ENCODE assay signal across 17 cellular contexts in genomic region chr17:19569785-19570496, GRCh38. TPM values are rescaled to one million over a fixed set of nuclear protein-coding genes. Genes with fewer than 3 reads are reported as not detected.
DNase-seq lines count a peak whose midpoint lies in the region; ATAC-seq, FAIRE-seq and TF ChIP-seq lines count a peak whose summit lies in the region.
"Had no signal": no experiment of that assay in that cellular context is flagged by ENCODE, and none has a peak within 500 bp of the region (broad histone marks: within the 10 kb centered on the region; RNA-seq: fewer than 3 reads in every experiment).

No MANE protein-coding gene starts in this region.

- H4K8ac ChIP-seq in H1 (ENCODE audit: extremely low read depth, insufficient read depth, low read length), result no peak overlapping the region

- TF ChIP-seq EP300 in H1 (IDR thresholded peaks at IDR 0.05; ENCODE audit: borderline replicate concordance in 1 of 2, low read depth in 2 of 2, low read length in 2 of 2), result no peak

- no peaks in the 10 kb centered on the region for H3K79me1 ChIP-seq in H1 (ENCODE audit: low read depth, low read length)

- H2AK5ac ChIP-seq in H1 (ENCODE audit: low read depth, low read length), result no peak overlapping the region

- no peaks in the 10 kb centered on the region for H3K23me2 ChIP-seq in H1 (ENCODE audit: low read depth, low read length)

- no peak overlapping the region for H4K5ac ChIP-seq in H1 (ENCODE audit: insufficient read length, low read depth, low read length)

- H3K27me3 ChIP-seq in H1 (replicated peaks in 1 of 4; ENCODE audit: control insufficient read depth in 3 of 4, extremely low read depth in 1 of 4, insufficient read depth in 3 of 4, low read length in 3 of 4) (no peaks in the 10 kb centered on the region; a peak in 2 of 7 replicates), psoas muscle (ENCODE audit: insufficient read depth in 3 of 3, low read length in 2 of 3) (no peaks in the 10 kb centered on the region)
- H3K27me3 ChIP-seq: uterus had no signal

- no peak overlapping the region for H4K91ac ChIP-seq in H1 (replicated peaks; ENCODE audit: insufficient read length, low read length)

- 0 out of 2 replicates have a peak overlapping the region, but pooled peaks have one; percentile 19 for H3K18ac ChIP-seq in H1 (ENCODE audit: extremely low read depth, low read length)

- H3K56ac ChIP-seq in H1 (replicated peaks; ENCODE audit: insufficient read length, low read depth, low read length), result no peak overlapping the region

- TF ChIP-seq CTCF in H1 (IDR thresholded peaks at IDR 0.05; ENCODE audit: control extremely low read depth in 1 of 3, insufficient read depth in 1 of 3, low read depth in 1 of 3, low read length in 3 of 3), result no peak
- TF ChIP-seq CTCF in psoas muscle (IDR thresholded peaks at IDR 0.05), result no peak

- no peak overlapping the region for H2AFZ ChIP-seq in H1 (ENCODE audit: low read length)

- no peak for TF ChIP-seq POLR2A in GM12891 (IDR thresholded peaks at IDR 0.05; ENCODE audit: low read depth, low read length)
- TF ChIP-seq POLR2A in H1 (IDR thresholded peaks at IDR 0.05; ENCODE audit: control extremely low read depth in 1 of 2, low read depth in 2 of 2, low read length in 2 of 2), result no peak

- H2BK120ac ChIP-seq in H1 (replicated peaks; ENCODE audit: low read depth, low read length), result no peak overlapping the region

- H3K9me3 ChIP-seq in H1 (ENCODE audit: insufficient read depth in 2 of 2, low read depth in 1 of 2, low read length in 1 of 2) (no peaks in the 10 kb centered on the region), psoas muscle (no peaks in the 10 kb centered on the region)
- H3K9me3 ChIP-seq: uterus had no signal

- no peak overlapping the region for H3K4me3 ChIP-seq in H1 (ENCODE audit: extremely low read depth in 1 of 4, insufficient read depth in 2 of 4, low read depth in 3 of 4, low read length in 4 of 4)
- H3K4me3 ChIP-seq in psoas muscle, result no peak overlapping the region
- H3K4me3 ChIP-seq: uterus had no signal

- H2BK15ac ChIP-seq in H1 (ENCODE audit: low read length), result no peak overlapping the region

- H3K23ac ChIP-seq in H1 (ENCODE audit: insufficient read length), result no peak overlapping the region

- ATAC-seq in psoas muscle, result peak; percentile 85 to 96 (median 90)
- no peak for ATAC-seq in GM18498 (IDR thresholded peaks at IDR 0.05; ENCODE audit: unreplicated experiment)
- ATAC-seq in GM18870 (IDR thresholded peaks at IDR 0.05; ENCODE audit: unreplicated experiment), result no peak
- ATAC-seq: activated T-cell treated with anti-CD3 and anti-CD28 coated beads, Interleukin-2, amount 50 U/mL, for 72 hours had no signal

- 97% methylated on average over 3 of the region's 3 CpGs; no CpG with 5 or more reads in 1 of the 2 experiments for WGBS in H1 (ENCODE audit: extremely low coverage in 1 of 2, insufficient coverage in 1 of 2, insufficient read length in 1 of 2, insufficient replicate concordance in 2 of 2, low coverage in 1 of 2, low lambda C conversion rate in 2 of 2, missing lambda C conversion rate in 1 of 2), 2 experiments
- WGBS in psoas muscle, 3 donors, result 55 to 89% (median 58%) methylated on average over 3 of the region's 3 CpGs

- no peak overlapping the region for H2BK12ac ChIP-seq in H1 (ENCODE audit: low read depth, low read length)

- H3K4me1 ChIP-seq in H1 (replicated peaks in 1 of 4; ENCODE audit: control insufficient read depth in 3 of 4, insufficient read depth in 4 of 4, low read length in 3 of 4) (peaks cover 0 to 2% (median 0%) of the 10 kb centered on the region in 4 experiments; a peak in 1 of 7 replicates), psoas muscle (no peaks in the 10 kb centered on the region)
- H3K4me1 ChIP-seq: uterus had no signal

- H3K27ac ChIP-seq in H1 (ENCODE audit: low read depth, low read length) (no peak overlapping the region; the same call in 1 of the 2 replicates), psoas muscle (no peak overlapping the region)
- H3K27ac ChIP-seq: uterus had no signal

- H2BK20ac ChIP-seq in H1 (ENCODE audit: low read length), result no peak overlapping the region

- TF ChIP-seq RAD21 in H1 (IDR thresholded peaks at IDR 0.05 in 1 of 2, conservative IDR thresholded peaks at IDR 0.05 in 1 of 2; ENCODE audit: low read depth in 2 of 2, low read length in 2 of 2), result no peak

- DNase-seq in GM12891 (ENCODE audit: insufficient read length, low spot score), result no peak
- DNase-seq in MV-4-11 (lab: John Stamatoyannopoulos, UW), result peak; percentile 38
- DNase-seq in H1 (ENCODE audit: low read depth in 1 of 2, low spot score in 2 of 2), result no peak
- no peak for DNase-seq in psoas muscle
- DNase-seq in cerebellar nuclear complex (lab: John Stamatoyannopoulos, UW), result no peak
- no peak for DNase-seq in NCI-H2171 treated with DMSO at 0.1 percent for 48 hours (lab: John Stamatoyannopoulos, UW)
- DNase-seq: activated CD4-positive, alpha-beta T cell treated with anti-CD3 and anti-CD28 coated beads, Interleukin-2, amount 10 ng/mL, durations not matched to agents 7 days and 5 days; activated T-cell treated with anti-CD3 and anti-CD28 coated beads, Interleukin-2, amount 50 U/mL, for 72 hours; central memory CD4-positive, alpha-beta T cell; DMS153; IMR-90; mesendoderm; SHP77; uterus had no signal

- peak; percentile 72 for FAIRE-seq in GM12891 (lab: Jason Lieb, UNC)
- no peak for FAIRE-seq in H1 (lab: Jason Lieb, UNC)
- FAIRE-seq: frontal cortex had no signal

- no peaks in the 10 kb centered on the region for H4K20me1 ChIP-seq in H1 (replicated peaks in 1 of 2; ENCODE audit: control insufficient read depth in 1 of 2, insufficient read depth in 2 of 2, low read length in 2 of 2)

- H3K36me3 ChIP-seq in H1 (ENCODE audit: control insufficient read depth in 2 of 4, insufficient read depth in 4 of 4, low read length in 3 of 4) (no peaks in the 10 kb centered on the region), psoas muscle (ENCODE audit: insufficient read depth in 1 of 2, low read depth in 1 of 2) (peaks cover 0 to 43% of the 10 kb centered on the region in 2 donors)
- H3K36me3 ChIP-seq: uterus had no signal

- H3K14ac ChIP-seq in H1 (ENCODE audit: insufficient read length), result no peak overlapping the region

- no peak overlapping the region for H3K4ac ChIP-seq in H1 (replicated peaks; ENCODE audit: insufficient read length, low read depth, low read length)

- intact Hi-C loops in psoas muscle (cut with DNase I), result no loop called here

- CTCF ChIA-PET in H1 (lab: Charles Lee; ENCODE audit: partially characterized antibody), result interaction anchor here (0.6 to 1.9 kb wide), 9 partner anchors 29 to 241 kb away, joined by 3 to 10 read pairs (median 4); no protein-coding TSS in a partner anchor

- POLR2A ChIA-PET in H1 (lab: Charles Lee; ENCODE audit: partially characterized antibody), result no interaction called here

- H3K4me2 ChIP-seq in H1 (ENCODE audit: insufficient read depth in 1 of 2, low read depth in 2 of 2, low read length in 2 of 2), result no peak overlapping the region

- no peak overlapping the region for H3K9ac ChIP-seq in H1 (replicated peaks in 1 of 4; ENCODE audit: extremely low read depth in 1 of 4, low read depth in 3 of 4, low read length in 3 of 4)

- no peaks in the 10 kb centered on the region for H3K79me2 ChIP-seq in H1 (ENCODE audit: control insufficient read depth in 1 of 2, insufficient read depth in 2 of 2, low read length in 2 of 2)

- no peak overlapping the region for H2BK5ac ChIP-seq in H1 (ENCODE audit: low read depth, low read length)

TF ChIP-seq in GM12891, 5 proteins besides CTCF, POLR2A, EP300 and RAD21:
- TF ChIP-seq SPI1 (IDR thresholded peaks at IDR 0.05; ENCODE audit: low read depth, low read length) (0 out of 2 replicates have a peak, but pooled peaks have one; percentile 46), PAX5 (IDR thresholded peaks at IDR 0.05; ENCODE audit: insufficient read depth, low read length, severe bottlenecking) (no peak), POU2F2 (IDR thresholded peaks at IDR 0.05; ENCODE audit: low read depth, low read length) (no peak), POLR2AphosphoS5 (IDR thresholded peaks at IDR 0.05; ENCODE audit: low read depth, low read length) (no peak)

TF ChIP-seq in H1, 55 proteins besides CTCF, POLR2A, EP300 and RAD21:
- TF ChIP-seq PHF8 (conservative IDR thresholded peaks at IDR 0.05; ENCODE audit: low read depth, low read length) (no peak), ASH2L (IDR thresholded peaks at IDR 0.05; ENCODE audit: low read length) (no peak), SIN3A (conservative IDR thresholded peaks at IDR 0.05 in 1 of 2, IDR thresholded peaks at IDR 0.05 in 1 of 2; ENCODE audit: low read depth in 1 of 2, low read length in 2 of 2) (no peak), CEBPB (IDR thresholded peaks at IDR 0.05; ENCODE audit: low read depth, low read length) (no peak), SP2 (IDR thresholded peaks at IDR 0.05; ENCODE audit: low read length) (no peak), CBX8 (IDR thresholded peaks at IDR 0.05; ENCODE audit: borderline replicate concordance, low read depth, low read length) (no peak), CREB1 (IDR thresholded peaks at IDR 0.05) (no peak), TAF1 (IDR thresholded peaks at IDR 0.05; ENCODE audit: low read depth, low read length) (no peak), POLR2AphosphoS5 (IDR thresholded peaks at IDR 0.05; ENCODE audit: low read depth, low read length) (no peak)
- TF ChIP-seq, protein P1, sequence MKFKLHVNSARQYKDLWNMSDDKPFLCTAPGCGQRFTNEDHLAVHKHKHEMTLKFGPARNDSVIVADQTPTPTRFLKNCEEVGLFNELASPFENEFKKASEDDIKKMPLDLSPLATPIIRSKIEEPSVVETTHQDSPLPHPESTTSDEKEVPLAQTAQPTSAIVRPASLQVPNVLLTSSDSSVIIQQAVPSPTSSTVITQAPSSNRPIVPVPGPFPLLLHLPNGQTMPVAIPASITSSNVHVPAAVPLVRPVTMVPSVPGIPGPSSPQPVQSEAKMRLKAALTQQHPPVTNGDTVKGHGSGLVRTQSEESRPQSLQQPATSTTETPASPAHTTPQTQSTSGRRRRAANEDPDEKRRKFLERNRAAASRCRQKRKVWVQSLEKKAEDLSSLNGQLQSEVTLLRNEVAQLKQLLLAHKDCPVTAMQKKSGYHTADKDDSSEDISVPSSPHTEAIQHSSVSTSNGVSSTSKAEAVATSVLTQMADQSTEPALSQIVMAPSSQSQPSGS (IDR thresholded peaks at IDR 0.05; ENCODE audit: low read length), result no peak

RNA-seq across cellular contexts. Expression of gene SLC47A1, which starts 36.3 kb away (rescaled TPM):
- 9.7 TPM for polyA plus RNA-seq in GM12891 (2012; ENCODE audit: low read depth, missing spikeins)
- 1.5 and 2.2 TPM in 2 replicates for total RNA-seq in H1 (2021; fragmentation: NEBNext Ultra II Directional; extraction: Animal tissue kit (Norgen Biotek cat#: 25700))
- polyA plus RNA-seq in H1 (2011; rRNA removed), result 3.6 and 4.0 TPM in 2 replicates
- polyA plus RNA-seq in H1 (2011; cell fraction: cytosol; rRNA removed), result 1.7 TPM
- polyA plus RNA-seq in H1 (2011; cell fraction: nucleus; rRNA removed), result 3.6 TPM
- polyA plus RNA-seq in H1 (2012, experiment 1 of 2), result 1.2 to 1.9 TPM (median 1.4 TPM) in 4 replicates
- 0.91 TPM for polyA plus RNA-seq in H1 (2012, experiment 2 of 2)
- polyA plus RNA-seq in H1 (2013, experiment 1 of 2), result 2.6 TPM
- 2.2 TPM for polyA plus RNA-seq in H1 (2013, experiment 2 of 2)
- 4.5 and 5.5 TPM in 2 replicates for polyA minus RNA-seq in H1 (2011; rRNA and poly(A)+ RNA removed)
- polyA minus RNA-seq in H1 (2011; cell fraction: cytosol; rRNA and poly(A)+ RNA removed), result 3.0 TPM
- 0.60 TPM for polyA minus RNA-seq in H1 (2011; cell fraction: nucleus; rRNA and poly(A)+ RNA removed)
- total RNA-seq in psoas muscle, result 10 to 100 TPM; 27.7 to 57.3 (median 42.8) TPM
- polyA plus RNA-seq in psoas muscle, result 10 to 100 TPM; 13.0 to 29.1 (median 20.7) TPM
- total RNA-seq: activated CD4-positive, alpha-beta T cell treated with anti-CD3 and anti-CD28 coated beads, Interleukin-2, amount 10 ng/mL, durations not matched to agents 7 days and 5 days; IMR-90 had no signal
- polyA plus RNA-seq: IMR-90 had no signal

Comparison
In these comparisons a context has a peak if more than half of its experiments do, and no peak if none do; other contexts are left out.
1. ATAC-seq: peak in psoas muscle (4 of 4); none in GM18498 (single experiment) and GM18870 (single experiment).